Comparison of ENCODE assay signal across 10 cellular contexts in genomic region chr3:64687381-64687780, GRCh38. TPM values are rescaled to one million over a fixed set of nuclear protein-coding genes. Genes with fewer than 3 reads are reported as not detected.
DNase-seq lines count a peak whose midpoint lies in the region; ATAC-seq and TF ChIP-seq lines count a peak whose summit lies in the region.
"Had no signal": no experiment of that assay in that cellular context is flagged by ENCODE, and none has a peak within 500 bp of the region (broad histone marks: within the 10 kb centered on the region; RNA-seq: fewer than 3 reads in every experiment).

No MANE protein-coding gene starts in this region.

- H4K20me1 ChIP-seq in IMR-90 (ENCODE audit: insufficient read depth, low read length), result no peaks in the 10 kb centered on the region; the same call in 1 of the 2 replicates

- no peak overlapping the region for H3K56ac ChIP-seq in IMR-90 (ENCODE audit: extremely low read depth, insufficient read depth, low read length)

- peak overlapping the region; percentile 87 for H2AFZ ChIP-seq in IMR-90 (replicated peaks; ENCODE audit: low read length, poor library complexity)
- peak overlapping the region; percentile 51 for H2AFZ ChIP-seq in mesenchymal stem cell (ENCODE audit: low read depth, low read length)

- no peaks in the 10 kb centered on the region for H3K9me1 ChIP-seq in IMR-90 (ENCODE audit: insufficient read depth, low read length)

- peaks cover 16% of the 10 kb centered on the region for H3K27me3 Mint-ChIP-seq in endothelial cell (ENCODE audit: unreplicated experiment)

- H3K14ac ChIP-seq in IMR-90 (replicated peaks; ENCODE audit: low read depth, low read length) (no peak overlapping the region), mesenchymal stem cell (ENCODE audit: low read length in 2 of 2) (peak overlapping the region in 1 of 2 experiments; percentile 96)

- in situ Hi-C loops in IMR-90 (cut with MboI; ENCODE audit: low sequenced_read_pairs), result no loop called here

- no peak overlapping the region for H3K23ac ChIP-seq in IMR-90 (ENCODE audit: low read depth, low read length)
- peak overlapping the region in 1 of 2 experiments; percentile 79 for H3K23ac ChIP-seq in mesenchymal stem cell (ENCODE audit: low read length in 2 of 2)

- 0% methylated on average over 1 of the region's 37 CpGs; no CpG with 5 or more reads in 1 of the 2 experiments for WGBS in IMR-90 (ENCODE audit: extremely low coverage in 2 of 2, insufficient read length in 1 of 2), 2 experiments
- 0% methylated on average over 14 of the region's 37 CpGs for WGBS in mesenchymal stem cell
- 0% methylated on average over 8 of the region's 37 CpGs for WGBS in suprapubic skin

- H3K4me3 ChIP-seq in IMR-90 (ENCODE audit: insufficient read depth, low read depth, low read length) (peak overlapping the region; percentile 64), mesenchymal stem cell (ENCODE audit: insufficient read depth in 1 of 2, low read depth in 1 of 2, low read length in 2 of 2) (peak overlapping the region; percentile 75 to 96), suprapubic skin (peak overlapping the region; percentile 74)

- H3K4ac ChIP-seq in IMR-90 (ENCODE audit: low read depth, low read length), result no peak overlapping the region
- H3K4ac ChIP-seq in mesenchymal stem cell (ENCODE audit: low read depth in 1 of 2, low read length in 2 of 2), result peak overlapping the region; percentile 67 to 80

- TF ChIP-seq POLR2A in IMR-90 (IDR thresholded peaks at IDR 0.05; ENCODE audit: low read depth, low read length) (no peak), suprapubic skin (IDR thresholded peaks at IDR 0.05) (no peak)

- H3K79me1 ChIP-seq in IMR-90 (ENCODE audit: low read depth in 1 of 2, low read length in 2 of 2) (no peaks in the 10 kb centered on the region), mesenchymal stem cell (replicated peaks; ENCODE audit: low read length, poor library complexity, severe bottlenecking) (peaks cover 17% of the 10 kb centered on the region)

- ATAC-seq in IMR-90 (ENCODE audit: low read depth), result peak; percentile 1; the same call in 1 of the 2 replicates
- no peak for ATAC-seq in stimulated activated effector memory CD8-positive, alpha-beta T cell treated with anti-CD3 and anti-CD28 coated beads, Interleukin-12 subunit alpha, Interleukin-12 subunit beta, amount 100 ng/mL, for 72 hours

- CTCF ChIA-PET in IMR-90 (lab: Yijun Ruan, JAX), result no interaction called here

- peak overlapping the region; percentile 99 for H3K4me3 Mint-ChIP-seq in endothelial cell (ENCODE audit: unreplicated experiment)
- H3K4me3 Mint-ChIP-seq in stimulated activated effector memory CD8-positive, alpha-beta T cell treated with anti-CD3 and anti-CD28 coated beads, Interleukin-12 subunit alpha, Interleukin-12 subunit beta, amount 100 ng/mL, for 72 hours, result no peak overlapping the region

- no TSS peak for BruUV-seq in IMR-90 (replicated peaks; lab: Mats Ljungman, UMichigan)

- H3K27ac ChIP-seq in IMR-90 (ENCODE audit: insufficient read depth, low read length) (peak overlapping the region; percentile 89), mesenchymal stem cell (ENCODE audit: low read length, poor library complexity, severe bottlenecking) (peak overlapping the region; percentile 10), suprapubic skin (peak overlapping the region; percentile 93)

- H2BK20ac ChIP-seq in IMR-90 (ENCODE audit: low read depth, low read length), result no peak overlapping the region

- no peak for TF ChIP-seq EP300 in suprapubic skin (IDR thresholded peaks at IDR 0.05)

- no peak overlapping the region for H2BK15ac ChIP-seq in IMR-90 (ENCODE audit: low read depth, low read length)
- H2BK15ac ChIP-seq in mesenchymal stem cell (ENCODE audit: low read depth, poor library complexity, severe bottlenecking), result peak overlapping the region; percentile 93

- dilution Hi-C loops in IMR-90 (cut with HindIII; ENCODE audit: low sequenced_read_pairs, unreplicated experiment), result no loop called here

- H4K5ac ChIP-seq in IMR-90 (ENCODE audit: low read depth, low read length), result no peak overlapping the region

- H2BK120ac ChIP-seq in IMR-90 (ENCODE audit: low read depth, low read length), result no peak overlapping the region
- peak overlapping the region; percentile 84 for H2BK120ac ChIP-seq in mesenchymal stem cell (ENCODE audit: low read depth, low read length)

- H3K9ac ChIP-seq in IMR-90 (ENCODE audit: low read depth, low read length), result peak overlapping the region; percentile 74
- peak overlapping the region; percentile 95 for H3K9ac ChIP-seq in mesenchymal stem cell (ENCODE audit: low read length)

- H2AK5ac ChIP-seq in IMR-90 (ENCODE audit: low read depth, low read length), result no peak overlapping the region
- no peak overlapping the region for H2AK5ac ChIP-seq in mesenchymal stem cell (ENCODE audit: low read length, severe bottlenecking)

- H4K8ac ChIP-seq in IMR-90 (ENCODE audit: low read depth in 2 of 2, low read length in 2 of 2), result no peak overlapping the region
- peak overlapping the region; percentile 69 for H4K8ac ChIP-seq in mesenchymal stem cell (ENCODE audit: low read length)

- no peaks in the 10 kb centered on the region for H3K27me3 ChIP-seq in IMR-90 (ENCODE audit: control insufficient read depth, insufficient read depth, low read length)
- no peaks in the 10 kb centered on the region for H3K27me3 ChIP-seq in mesenchymal stem cell (ENCODE audit: control insufficient read depth in 1 of 2, insufficient read depth in 1 of 2, low read length in 2 of 2)
- peaks cover 23% of the 10 kb centered on the region for H3K27me3 ChIP-seq in suprapubic skin

- DNase-seq in IMR-90, result no peak
- DNase-seq in endothelial cell (ENCODE audit: low spot score), result no peak
- DNase-seq in mesenchymal stem cell, result no peak
- DNase-seq in suprapubic skin (ENCODE audit: low spot score in 2 of 2), result peak in 1 of 2 donors; percentile 59
- DNase-seq in DMS153 (lab: John Stamatoyannopoulos, UW), result no peak
- DNase-seq in stimulated activated effector memory CD8-positive, alpha-beta T cell treated with anti-CD3 and anti-CD28 coated beads, Interleukin-12 subunit alpha, Interleukin-12 subunit beta, amount 100 ng/mL, for 72 hours (ENCODE audit: low spot score in 2 of 2), result no peak
- no peak for DNase-seq in mucosa of gallbladder (ENCODE audit: low spot score)
- DNase-seq in GM19240 (ENCODE audit: insufficient read length, low spot score), result no peak
- DNase-seq: SIG-M5 had no signal

- no peak overlapping the region for H2AK9ac ChIP-seq in IMR-90 (replicated peaks; ENCODE audit: low read depth, low read length, poor library complexity)

- TF ChIP-seq RAD21 in IMR-90 (IDR thresholded peaks at IDR 0.05; ENCODE audit: low read length), result no peak

- TF ChIP-seq CTCF in IMR-90 (conservative IDR thresholded peaks at IDR 0.05; ENCODE audit: low read depth, low read length) (no peak), endothelial cell (IDR thresholded peaks at IDR 0.05; ENCODE audit: unreplicated experiment) (no peak), suprapubic skin (IDR thresholded peaks at IDR 0.05) (no peak)

- peak overlapping the region; percentile 92 for H3K27ac Mint-ChIP-seq in endothelial cell (ENCODE audit: unreplicated experiment)
- H3K27ac Mint-ChIP-seq in stimulated activated effector memory CD8-positive, alpha-beta T cell treated with anti-CD3 and anti-CD28 coated beads, Interleukin-12 subunit alpha, Interleukin-12 subunit beta, amount 100 ng/mL, for 72 hours, result no peak overlapping the region
- H3K27ac Mint-ChIP-seq: activated T-helper 2 cell treated with anti-CD3 and anti-CD28 coated beads, Interferon-gamma antibody, Interleukin-2, Interleukin-4, amounts not matched to agents 10 μg/mL and 5 μg/mL and 100 μg/mL, durations not matched to agents 14 hours and 24 hours and 36 hours had no signal

- H3K36me3 ChIP-seq in IMR-90 (ENCODE audit: control insufficient read depth, insufficient read depth, low read length) (no peaks in the 10 kb centered on the region), mesenchymal stem cell (ENCODE audit: control insufficient read depth in 1 of 2, insufficient read depth in 2 of 2, low read depth in 1 of 2, low read length in 2 of 2) (no peaks in the 10 kb centered on the region), suprapubic skin (no peaks in the 10 kb centered on the region)

- H3K36me3 Mint-ChIP-seq in endothelial cell (ENCODE audit: low read depth, unreplicated experiment), result peaks cover 47% of the 10 kb centered on the region
- H3K36me3 Mint-ChIP-seq in stimulated activated effector memory CD8-positive, alpha-beta T cell treated with anti-CD3 and anti-CD28 coated beads, Interleukin-12 subunit alpha, Interleukin-12 subunit beta, amount 100 ng/mL, for 72 hours, result peaks cover 6% of the 10 kb centered on the region

- H3K18ac ChIP-seq in IMR-90 (ENCODE audit: low read depth, low read length) (no peak overlapping the region; the same call in 1 of the 2 replicates), mesenchymal stem cell (ENCODE audit: low read depth in 1 of 2, low read length in 2 of 2) (peak overlapping the region; percentile 81 to 93)

- H3K4me1 ChIP-seq in IMR-90 (ENCODE audit: control insufficient read depth, insufficient read depth, low read length), result peaks cover 3% of the 10 kb centered on the region; the same call in 1 of the 2 replicates
- H3K4me1 ChIP-seq in mesenchymal stem cell (ENCODE audit: control insufficient read depth, insufficient read depth, low read depth, low read length), result peaks cover 3% of the 10 kb centered on the region
- H3K4me1 ChIP-seq in suprapubic skin, result peaks cover 33% of the 10 kb centered on the region

- H3K4me2 ChIP-seq in IMR-90 (ENCODE audit: low read depth, low read length), result peak overlapping the region; percentile 72
- H3K4me2 ChIP-seq in mesenchymal stem cell (ENCODE audit: low read length, poor library complexity, severe bottlenecking), result peak overlapping the region; percentile 80

- H3K9me3 Mint-ChIP-seq in endothelial cell (ENCODE audit: unreplicated experiment), result no peaks in the 10 kb centered on the region
- H3K9me3 Mint-ChIP-seq in stimulated activated effector memory CD8-positive, alpha-beta T cell treated with anti-CD3 and anti-CD28 coated beads, Interleukin-12 subunit alpha, Interleukin-12 subunit beta, amount 100 ng/mL, for 72 hours, result peaks cover 6% of the 10 kb centered on the region
- H3K9me3 Mint-ChIP-seq: activated T-helper 2 cell treated with anti-CD3 and anti-CD28 coated beads, Interferon-gamma antibody, Interleukin-2, Interleukin-4, amounts not matched to agents 10 μg/mL and 5 μg/mL and 100 μg/mL, durations not matched to agents 14 hours and 24 hours and 36 hours had no signal

- H4K91ac ChIP-seq in IMR-90 (ENCODE audit: insufficient read depth, low read depth, low read length) (no peak overlapping the region), mesenchymal stem cell (ENCODE audit: low read length) (peak overlapping the region; percentile 80)

- no peak overlapping the region for H2BK12ac ChIP-seq in mesenchymal stem cell (ENCODE audit: low read length in 2 of 2)

- no peak overlapping the region for H2BK5ac ChIP-seq in IMR-90 (ENCODE audit: low read depth, low read length, poor library complexity, severe bottlenecking)
- H2BK5ac ChIP-seq in mesenchymal stem cell (ENCODE audit: low read depth, low read length, poor library complexity, severe bottlenecking), result no peak overlapping the region

- H3K4me1 Mint-ChIP-seq in endothelial cell (ENCODE audit: unreplicated experiment), result peaks cover 45% of the 10 kb centered on the region
- H3K4me1 Mint-ChIP-seq in stimulated activated effector memory CD8-positive, alpha-beta T cell treated with anti-CD3 and anti-CD28 coated beads, Interleukin-12 subunit alpha, Interleukin-12 subunit beta, amount 100 ng/mL, for 72 hours, result peaks cover 7% of the 10 kb centered on the region

- intact Hi-C loops in IMR-90 (cut with micrococcal nuclease), result loop anchor here (5.0 kb wide), 2 partner anchors 485 to 750 kb away; no protein-coding TSS in a partner anchor

- POLR2A ChIA-PET in IMR-90 (lab: Charles Lee; ENCODE audit: unreplicated experiment), result no interaction called here

- H3K9me3 ChIP-seq in IMR-90 (ENCODE audit: control insufficient read depth, insufficient read depth, low read length) (no peaks in the 10 kb centered on the region), mesenchymal stem cell (ENCODE audit: control insufficient read depth, low read length) (no peaks in the 10 kb centered on the region), suprapubic skin (no peaks in the 10 kb centered on the region)

RNA-seq across cellular contexts. Expression of gene ADAMTS9, which starts 0.4 kb away (rescaled TPM):
- total RNA-seq in IMR-90 (2012; rRNA removed), result 1.1 TPM in 2 replicates
- 0.46 and 0.55 TPM in 2 replicates for polyA plus RNA-seq in IMR-90 (2012; rRNA removed)
- polyA plus RNA-seq in IMR-90 (2012; cell fraction: cytosol; rRNA removed), result 0.18 and 0.25 TPM in 2 replicates
- polyA plus RNA-seq in IMR-90 (2012; cell fraction: nucleus; rRNA removed; ENCODE audit: low replicate concordance), result 0.23 and 1.1 TPM in 2 replicates
- 261 TPM for total RNA-seq in endothelial cell (ENCODE audit: unreplicated experiment)
- 13.6 TPM for polyA plus RNA-seq in mesenchymal stem cell (2013, experiment 1 of 2)
- 12.3 TPM for polyA plus RNA-seq in mesenchymal stem cell (2013, experiment 2 of 2)
- 10 to 100 TPM in 2 of 4 donors, 1 to 10 TPM in 2; 7.8 to 32.8 (median 9.3) TPM for total RNA-seq in suprapubic skin
- total RNA-seq in mucosa of gallbladder, result 8.2 TPM
- total RNA-seq: activated T-helper 2 cell treated with anti-CD3 and anti-CD28 coated beads, Interferon-gamma antibody, Interleukin-2, Interleukin-4, amounts not matched to agents 10 μg/mL and 5 μg/mL and 100 μg/mL, durations not matched to agents 14 hours and 24 hours and 36 hours had no signal

Comparison
In these comparisons a context has a peak if more than half of its experiments do, and no peak if none do; other contexts are left out.
1. H3K27ac ChIP-seq: peak in every context shown above with its lines; median percentile 93 in suprapubic skin; 89 in IMR-90; 10 in mesenchymal stem cell.